ENCODE assay signal across 22 cellular contexts in genomic region chr3:186180891-186181471, GRCh38.
A peak's percentile ranks its signal among the peaks of the same experiment; 100 is the strongest.
DNase-seq lines count a peak whose midpoint lies in the region; ATAC-seq and TF ChIP-seq lines count a peak whose summit lies in the region.
"Had no signal": no experiment of that assay in that cellular context is flagged by ENCODE, and none has a peak within 500 bp of the region (broad histone marks: within the 10 kb centered on the region; RNA-seq: fewer than 3 reads in every experiment).

No MANE protein-coding gene starts in this region.

- H3K4me1 ChIP-seq in lower lobe of right lung: peaks cover 23% of the 10 kb centered on the region
- H3K4me1 ChIP-seq in vagina: no peaks in the 10 kb centered on the region
- H3K4me1 ChIP-seq: SJSA1 had no signal

- H3K9me3 Mint-ChIP-seq in activated naive CD4-positive, alpha-beta T cell treated with anti-CD3 and anti-CD28 coated beads for 36 hours: no peaks in the 10 kb centered on the region
- H3K9me3 Mint-ChIP-seq: HFFc6 had no signal

- H3K36me3 Mint-ChIP-seq in activated naive CD4-positive, alpha-beta T cell treated with anti-CD3 and anti-CD28 coated beads for 36 hours (ENCODE audit: low read depth): no peaks in the 10 kb centered on the region

- intact Hi-C loops in activated naive CD4-positive, alpha-beta T cell treated with anti-CD3 and anti-CD28 coated beads for 36 hours (cut with micrococcal nuclease): no loop called here
- intact Hi-C loops in lower lobe of right lung (cut with DNase I): no loop called here
- intact Hi-C loops in vagina (cut with DNase I): no loop called here

- H3K4me3 Mint-ChIP-seq in activated naive CD4-positive, alpha-beta T cell treated with anti-CD3 and anti-CD28 coated beads for 36 hours: no peak overlapping the region
- H3K4me3 Mint-ChIP-seq: HFFc6 had no signal

- H3K27me3 Mint-ChIP-seq in activated naive CD4-positive, alpha-beta T cell treated with anti-CD3 and anti-CD28 coated beads for 36 hours (ENCODE audit: low read depth): no peaks in the 10 kb centered on the region

- ATAC-seq in lower lobe of right lung: peak; percentile 16 to 52
- ATAC-seq in HG03521 (IDR thresholded peaks at IDR 0.05; ENCODE audit: unreplicated experiment): no peak

- H3K27ac Mint-ChIP-seq in activated naive CD4-positive, alpha-beta T cell treated with anti-CD3 and anti-CD28 coated beads for 36 hours: no peak overlapping the region
- H3K27ac Mint-ChIP-seq: HFFc6 had no signal

- no peaks in the 10 kb centered on the region for H3K36me3 ChIP-seq in lower lobe of right lung
- H3K36me3 ChIP-seq in vagina: no peaks in the 10 kb centered on the region
- H3K36me3 ChIP-seq: SJSA1 had no signal

- TF ChIP-seq CTCF in lower lobe of right lung (IDR thresholded peaks at IDR 0.05) (no peak), vagina (IDR thresholded peaks at IDR 0.05) (no peak)

- H3K9me3 ChIP-seq in lower lobe of right lung (no peaks in the 10 kb centered on the region), vagina (no peaks in the 10 kb centered on the region)
- H3K9me3 ChIP-seq: SJSA1 had no signal

- H3K27me3 ChIP-seq in lower lobe of right lung (ENCODE audit: low read depth): no peaks in the 10 kb centered on the region
- no peaks in the 10 kb centered on the region for H3K27me3 ChIP-seq in vagina

- no peak for TF ChIP-seq POLR2A in vagina (IDR thresholded peaks at IDR 0.05)

- no peak overlapping the region for H3K4me3 ChIP-seq in lower lobe of right lung
- H3K4me3 ChIP-seq in vagina: no peak overlapping the region
- H3K4me3 ChIP-seq: GM23248, SJSA1 had no signal

- H3K27ac ChIP-seq in lower lobe of right lung: no peak overlapping the region
- H3K27ac ChIP-seq in vagina: no peak overlapping the region
- H3K27ac ChIP-seq: GM23248, HL-60, KMS-11, RWPE1, SJSA1 had no signal

- peak; percentile 23 for DNase-seq in activated naive CD4-positive, alpha-beta T cell treated with anti-CD3 and anti-CD28 coated beads for 36 hours
- no peak for DNase-seq in activated naive CD4-positive, alpha-beta T cell treated with Interleukin-2 at 50 U/mL for 16 hours
- DNase-seq in amniotic epithelial cell (ENCODE audit: low read depth): peak; percentile 21
- DNase-seq in lower lobe of right lung: no peak
- DNase-seq in vagina (ENCODE audit: extremely low spot score in 2 of 2): peak; percentile 60 to 67
- DNase-seq in DMS 273 treated with DMSO at 0.1 percent for 48 hours (lab: John Stamatoyannopoulos, UW): no peak
- no peak for DNase-seq in NCI-H1694 (lab: John Stamatoyannopoulos, UW)
- DNase-seq: AML-193, Calu3, DND-41, GDM1, GM23248, HFFc6, MM.1S, NCI-H1436 treated with DMSO at 0.1 percent for 48 hours, NCI-H226, NCI-H526 had no signal

- peaks cover 12% of the 10 kb centered on the region for H3K4me1 Mint-ChIP-seq in activated naive CD4-positive, alpha-beta T cell treated with anti-CD3 and anti-CD28 coated beads for 36 hours (ENCODE audit: low read depth)

- CTCF ChIA-PET in activated naive CD4-positive, alpha-beta T cell treated with anti-CD3 and anti-CD28 coated beads for 36 hours (lab: Charles Lee): interaction anchor here (0.7 kb wide), 1 partner anchor 212 kb away, joined by 3 read pairs; no protein-coding TSS in a partner anchor

Comparison
In these comparisons a context has a peak if more than half of its experiments do, and no peak if none do; other contexts are left out.
1. DNase-seq: peak in activated naive CD4-positive, alpha-beta T cell treated with anti-CD3 and anti-CD28 coated beads for 36 hours (single experiment), amniotic epithelial cell (single experiment) and vagina (2 of 2); none in activated naive CD4-positive, alpha-beta T cell treated with Interleukin-2 at 50 U/mL for 16 hours (single experiment), lower lobe of right lung (single experiment), DMS 273 treated with DMSO at 0.1 percent for 48 hours (single experiment) and NCI-H1694 (single experiment).